ENCODE assay signal across 10 cellular contexts in genomic region chr1:198678901-198679329, GRCh38. TPM values are rescaled to one million over a fixed set of nuclear protein-coding genes. Genes with fewer than 3 reads are reported as not detected.
DNase-seq lines count a peak whose midpoint lies in the region; ATAC-seq lines count a peak whose summit lies in the region.
"Had no signal": no experiment of that assay in that cellular context is flagged by ENCODE, and none has a peak within 500 bp of the region (broad histone marks: within the 10 kb centered on the region; RNA-seq: fewer than 3 reads in every experiment).

No MANE protein-coding gene starts in this region.

- H3K4me1 Mint-ChIP-seq in activated CD4-positive, alpha-beta T cell treated with anti-CD3 and anti-CD28 coated beads for 36 hours, result peaks cover 88% of the 10 kb centered on the region
- H3K4me1 Mint-ChIP-seq in activated T-cell treated with anti-CD3 and anti-CD28 coated beads, Interleukin-2, amount 50 U/mL, for 24 hours (ENCODE audit: low read depth), result peaks cover 88% of the 10 kb centered on the region
- peaks cover 95% of the 10 kb centered on the region for H3K4me1 Mint-ChIP-seq in stimulated activated naive CD8-positive, alpha-beta T cell treated with anti-CD3 and anti-CD28 coated beads, Interleukin-15, Interleukin-2, amounts not matched to agents 100 ng/mL and 50 ng/mL, for 24 hours (ENCODE audit: low read depth)

- ATAC-seq in activated CD4-positive, alpha-beta T cell treated with anti-CD3 and anti-CD28 coated beads for 36 hours, result peak; percentile 28
- ATAC-seq in HG03039 (IDR thresholded peaks at IDR 0.05; ENCODE audit: unreplicated experiment), result peak; percentile 26
- ATAC-seq in GM19023 (IDR thresholded peaks at IDR 0.05; ENCODE audit: unreplicated experiment), result no peak
- ATAC-seq: A549 had no signal

- H3K27ac Mint-ChIP-seq in activated CD4-positive, alpha-beta T cell treated with anti-CD3 and anti-CD28 coated beads for 36 hours, result peak overlapping the region; percentile 98
- peak overlapping the region; percentile 95 for H3K27ac Mint-ChIP-seq in activated T-cell treated with anti-CD3 and anti-CD28 coated beads, Interleukin-2, amount 50 U/mL, for 24 hours
- peak overlapping the region; percentile 89 for H3K27ac Mint-ChIP-seq in stimulated activated naive CD8-positive, alpha-beta T cell treated with anti-CD3 and anti-CD28 coated beads, Interleukin-15, Interleukin-2, amounts not matched to agents 100 ng/mL and 50 ng/mL, for 24 hours

- intact Hi-C loops in activated CD4-positive, alpha-beta T cell treated with anti-CD3 and anti-CD28 coated beads for 36 hours (cut with DNase I, micrococcal nuclease), result no loop called here

- no peaks in the 10 kb centered on the region for H3K27me3 Mint-ChIP-seq in activated CD4-positive, alpha-beta T cell treated with anti-CD3 and anti-CD28 coated beads for 36 hours
- H3K27me3 Mint-ChIP-seq in activated T-cell treated with anti-CD3 and anti-CD28 coated beads, Interleukin-2, amount 50 U/mL, for 24 hours, result no peaks in the 10 kb centered on the region
- H3K27me3 Mint-ChIP-seq in stimulated activated naive CD8-positive, alpha-beta T cell treated with anti-CD3 and anti-CD28 coated beads, Interleukin-15, Interleukin-2, amounts not matched to agents 100 ng/mL and 50 ng/mL, for 24 hours, result no peaks in the 10 kb centered on the region

- POLR2A ChIA-PET in activated CD4-positive, alpha-beta T cell treated with anti-CD3 and anti-CD28 coated beads for 36 hours (lab: Charles Lee), result interaction anchor here (0.6 to 1.1 kb wide), 5 partner anchors 9 to 68 kb away, joined by 3 to 5 read pairs (median 3); no protein-coding TSS in a partner anchor

- CTCF ChIA-PET in activated CD4-positive, alpha-beta T cell treated with anti-CD3 and anti-CD28 coated beads for 36 hours (lab: Charles Lee), result interaction anchor here (0.6 to 7.7 kb wide), 6 partner anchors 10 to 523 kb away, joined by 3 to 58 read pairs (median 4); no protein-coding TSS in a partner anchor

- H3K9me3 Mint-ChIP-seq in activated CD4-positive, alpha-beta T cell treated with anti-CD3 and anti-CD28 coated beads for 36 hours (ENCODE audit: low read depth), result no peaks in the 10 kb centered on the region
- no peaks in the 10 kb centered on the region for H3K9me3 Mint-ChIP-seq in activated T-cell treated with anti-CD3 and anti-CD28 coated beads, Interleukin-2, amount 50 U/mL, for 24 hours
- H3K9me3 Mint-ChIP-seq in stimulated activated naive CD8-positive, alpha-beta T cell treated with anti-CD3 and anti-CD28 coated beads, Interleukin-15, Interleukin-2, amounts not matched to agents 100 ng/mL and 50 ng/mL, for 24 hours, result no peaks in the 10 kb centered on the region

- DNase-seq in activated CD4-positive, alpha-beta T cell treated with anti-CD3 and anti-CD28 coated beads for 36 hours, result peak; percentile 48
- DNase-seq in activated CD4-positive, alpha-beta T cell treated with anti-CD3 and anti-CD28 coated beads, Interleukin-2, amount 50 U/mL, for 4 hours, result no peak
- DNase-seq in activated T-cell treated with anti-CD3 and anti-CD28 coated beads, Interleukin-2, amount 50 U/mL, for 24 hours, result peak; percentile 69
- DNase-seq in Ammon's horn (ENCODE audit: low spot score), result no peak
- DNase-seq in EL, result no peak
- DNase-seq: NCI-H187 treated with DMSO at 0.1 percent for 48 hours had no signal

- H3K4me3 Mint-ChIP-seq in activated CD4-positive, alpha-beta T cell treated with anti-CD3 and anti-CD28 coated beads for 36 hours, result peak overlapping the region; percentile 73
- H3K4me3 Mint-ChIP-seq in activated T-cell treated with anti-CD3 and anti-CD28 coated beads, Interleukin-2, amount 50 U/mL, for 24 hours, result peak overlapping the region; percentile 69
- H3K4me3 Mint-ChIP-seq in stimulated activated naive CD8-positive, alpha-beta T cell treated with anti-CD3 and anti-CD28 coated beads, Interleukin-15, Interleukin-2, amounts not matched to agents 100 ng/mL and 50 ng/mL, for 24 hours, result peak overlapping the region; percentile 75

- H3K36me3 Mint-ChIP-seq in activated CD4-positive, alpha-beta T cell treated with anti-CD3 and anti-CD28 coated beads for 36 hours (ENCODE audit: low read depth), result peaks cover 58% of the 10 kb centered on the region
- peaks cover 72% of the 10 kb centered on the region for H3K36me3 Mint-ChIP-seq in activated T-cell treated with anti-CD3 and anti-CD28 coated beads, Interleukin-2, amount 50 U/mL, for 24 hours (ENCODE audit: low read depth)
- peaks cover 40% of the 10 kb centered on the region for H3K36me3 Mint-ChIP-seq in stimulated activated naive CD8-positive, alpha-beta T cell treated with anti-CD3 and anti-CD28 coated beads, Interleukin-15, Interleukin-2, amounts not matched to agents 100 ng/mL and 50 ng/mL, for 24 hours (ENCODE audit: low read depth)

RNA-seq across cellular contexts. Expression of gene PTPRC, which starts 40.1 kb away (rescaled TPM):
- 100 to 1,000 TPM; 458 to 564 TPM for total RNA-seq in activated CD4-positive, alpha-beta T cell treated with anti-CD3 and anti-CD28 coated beads for 36 hours

Comparison
In these comparisons a context has a peak if more than half of its experiments do, and no peak if none do; other contexts are left out.
1. DNase-seq: peak in activated CD4-positive, alpha-beta T cell treated with anti-CD3 and anti-CD28 coated beads for 36 hours (single experiment) and activated T-cell treated with anti-CD3 and anti-CD28 coated beads, Interleukin-2, amount 50 U/mL, for 24 hours (single experiment); none in activated CD4-positive, alpha-beta T cell treated with anti-CD3 and anti-CD28 coated beads, Interleukin-2, amount 50 U/mL, for 4 hours (0 of 2), Ammon's horn (single experiment) and EL (single experiment).
2. Peak in every context shown above with its lines, with median percentiles within 50 percentile points of each other: H3K27ac Mint-ChIP-seq and H3K4me3 Mint-ChIP-seq.